In genomic region chr11:84012171-84012826, GRCh38 we compare ENCODE assay signal across 1 cellular context.
TF ChIP-seq lines count a peak whose summit lies in the region.

No MANE protein-coding gene starts in this region.

TF ChIP-seq in GM23338, 12 proteins besides CTCF, POLR2A, EP300 and RAD21 (continued from another document):
- TF ChIP-seq ETS1 (IDR thresholded peaks at IDR 0.05) (no peak), POLR2AphosphoS5 (IDR thresholded peaks at IDR 0.05; ENCODE audit: low read depth) (no peak)
